In genomic region chr3:51568978-51569377, GRCh38 we compare ENCODE assay signal across 1 cellular context.
TF ChIP-seq lines count a peak whose summit lies in the region.

No MANE protein-coding gene starts in this region.

TF ChIP-seq in IMR-90, 13 proteins besides CTCF, POLR2A, EP300 and RAD21 (continued from another document):
- TF ChIP-seq USF2 (IDR thresholded peaks at IDR 0.05; ENCODE audit: low read depth, low read length) (no peak), CEBPB (IDR thresholded peaks at IDR 0.05; ENCODE audit: low read depth, low read length) (no peak), MXI1 (IDR thresholded peaks at IDR 0.05; ENCODE audit: borderline replicate concordance, low read depth, low read length) (no peak)
